32 cellular contexts compared by ENCODE assay signal in the genomic region with DNA sequence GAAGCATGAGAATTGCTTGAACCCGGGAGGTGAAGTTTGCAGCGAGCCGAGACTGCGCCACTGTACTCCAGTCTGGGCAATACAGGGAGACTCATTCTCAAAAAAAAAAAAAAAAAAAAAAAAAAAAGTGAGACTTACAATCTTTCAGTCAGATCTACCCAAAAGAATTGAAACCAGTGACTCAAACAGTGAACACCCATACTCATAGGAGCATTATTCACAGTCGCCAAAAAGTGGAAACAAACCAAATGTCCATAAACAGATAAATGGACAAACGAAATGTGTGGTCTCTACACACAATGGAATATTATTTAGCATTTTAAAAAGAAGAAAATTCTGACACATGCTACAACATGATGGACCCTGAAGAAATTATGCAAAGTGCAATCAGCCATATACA. TPM values are rescaled to one million over a fixed set of nuclear protein-coding genes. Genes with fewer than 3 reads are reported as not detected.
A peak's percentile ranks its signal among the peaks of the same experiment; 100 is the strongest.
DNase-seq lines count a peak whose midpoint lies in the region; ATAC-seq, FAIRE-seq and TF ChIP-seq lines count a peak whose summit lies in the region.
"Had no signal": no experiment of that assay in that cellular context is flagged by ENCODE, and none has a peak within 500 bp of the region (broad histone marks: within the 10 kb centered on the region; RNA-seq: fewer than 3 reads in every experiment).

No MANE protein-coding gene starts in this region.

- peaks cover 23% of the 10 kb centered on the region for H3K27me3 Mint-ChIP-seq in activated naive CD4-positive, alpha-beta T cell treated with anti-CD3 and anti-CD28 coated beads, Interleukin-2, amount 10 ng/mL, durations not matched to agents 7 days and 5 days

- H3K9me3 ChIP-seq in neuronal stem cell (replicated peaks in 1 of 2; ENCODE audit: control insufficient read depth in 2 of 2, insufficient read depth in 1 of 2, low read depth in 1 of 2, low read length in 2 of 2): no peaks in the 10 kb centered on the region
- peaks cover 1% of the 10 kb centered on the region for H3K9me3 ChIP-seq in aorta (ENCODE audit: control insufficient read depth, low read length)
- H3K9me3 ChIP-seq: ascending aorta, esophagus squamous epithelium, Peyer's patch, sigmoid colon, stomach, tibial artery had no signal

- no peaks in the 10 kb centered on the region for H3K79me2 ChIP-seq in KMS-11 (ENCODE audit: insufficient read depth, low read depth)

- FAIRE-seq in GM18507 (lab: Jason Lieb, UNC): peak; percentile 79
- FAIRE-seq in GM19239 (lab: Jason Lieb, UNC): peak; percentile 75
- FAIRE-seq: D721Med, frontal cortex, HTR-8/SVneo had no signal

- H3K18ac ChIP-seq in neuronal stem cell (ENCODE audit: low read length): no peak overlapping the region

- no peak overlapping the region for H3K27ac Mint-ChIP-seq in activated naive CD4-positive, alpha-beta T cell treated with anti-CD3 and anti-CD28 coated beads, Interleukin-2, amount 10 ng/mL, durations not matched to agents 7 days and 5 days
- H3K27ac Mint-ChIP-seq: endodermal cell, immature natural killer cell, memory B cell, neural progenitor cell, progenitor cell of endocrine pancreas had no signal

- H2BK120ac ChIP-seq in neuronal stem cell (ENCODE audit: low read depth, low read length): no peak overlapping the region

- H2AK5ac ChIP-seq in neuronal stem cell (ENCODE audit: low read depth, low read length): no peak overlapping the region

- H3K9me3 Mint-ChIP-seq in activated naive CD4-positive, alpha-beta T cell treated with anti-CD3 and anti-CD28 coated beads, Interleukin-2, amount 10 ng/mL, durations not matched to agents 7 days and 5 days: no peaks in the 10 kb centered on the region
- H3K9me3 Mint-ChIP-seq: activated T-cell treated with anti-CD3 and anti-CD28 coated beads, Interleukin-2, amount 50 U/mL, for 4 hours; immature natural killer cell; memory B cell; neural progenitor cell had no signal

- intact Hi-C loops in aorta (cut with DNase I): no loop called here

- no peak overlapping the region for H4K91ac ChIP-seq in neuronal stem cell (ENCODE audit: low read depth, low read length, poor library complexity)

- H3K9ac ChIP-seq in KMS-11 (no peak overlapping the region), neuronal stem cell (ENCODE audit: low read depth, low read length, poor library complexity) (no peak overlapping the region)
- H3K9ac ChIP-seq: neural progenitor cell had no signal

- WGBS in neuronal stem cell (ENCODE audit: extremely low coverage in 2 of 2, insufficient read length in 2 of 2, insufficient replicate concordance in 1 of 2), 2 donors: no CpG with 5 or more reads among the region's 6 CpGs
- WGBS in aorta, 2 donors: 88 to 89% methylated on average over 6 of the region's 6 CpGs

- no peaks in the 10 kb centered on the region for H3K36me3 Mint-ChIP-seq in activated naive CD4-positive, alpha-beta T cell treated with anti-CD3 and anti-CD28 coated beads, Interleukin-2, amount 10 ng/mL, durations not matched to agents 7 days and 5 days
- H3K36me3 Mint-ChIP-seq: immature natural killer cell, memory B cell, neural progenitor cell had no signal

- no peak for TF ChIP-seq CTCF in KMS-11 (conservative IDR thresholded peaks at IDR 0.05; ENCODE audit: low read depth, low read length)

- DNase-seq in GM18507 (ENCODE audit: extremely low spot score, insufficient read length, low read depth) (no peak), GM19239 (ENCODE audit: insufficient read length, low spot score) (no peak), neuronal stem cell (ENCODE audit: low spot score) (no peak), aorta (no peak), SKM-1 (lab: John Stamatoyannopoulos, UW; ENCODE audit: unreplicated experiment) (no peak)
- DNase-seq in activated naive CD4-positive, alpha-beta T cell treated with anti-CD3 and anti-CD28 coated beads, Interleukin-2, amount 10 ng/mL, durations not matched to agents 7 days and 5 days: no peak
- DNase-seq: activated CD4-positive, alpha-beta T cell treated with anti-CD3 and anti-CD28 coated beads for 1 hour; activated CD8-positive, alpha-beta memory T cell treated with anti-CD3 and anti-CD28 coated beads for 24 hours; activated naive CD4-positive, alpha-beta T cell treated with anti-CD3 and anti-CD28 coated beads, Interleukin-2, amount 50 U/mL, for 16 hours; activated T-cell treated with anti-CD3 and anti-CD28 coated beads, Interleukin-2, amount 50 U/mL, for 4 hours; C1 segment of cervical spinal cord; caudate nucleus; endodermal cell; esophagus squamous epithelium; H9; immature natural killer cell; NCI-H1436; NCI-H510A treated with DMSO at 0.1 percent for 48 hours; Peyer's patch; sigmoid colon; stomach; tibial artery had no signal

- H3K4me3 Mint-ChIP-seq in activated naive CD4-positive, alpha-beta T cell treated with anti-CD3 and anti-CD28 coated beads, Interleukin-2, amount 10 ng/mL, durations not matched to agents 7 days and 5 days: no peak overlapping the region
- H3K4me3 Mint-ChIP-seq: activated T-cell treated with anti-CD3 and anti-CD28 coated beads, Interleukin-2, amount 50 U/mL, for 4 hours; endodermal cell; H9; immature natural killer cell; memory B cell; neural progenitor cell had no signal

- no peak overlapping the region for H3K4me3 ChIP-seq in KMS-11 (IDR thresholded peaks at IDR 0.05; ENCODE audit: insufficient read depth, low read depth, low read length)
- H3K4me3 ChIP-seq in neuronal stem cell (ENCODE audit: low read length in 2 of 2): no peak overlapping the region
- H3K4me3 ChIP-seq in aorta (ENCODE audit: low read length in 2 of 2): no peak overlapping the region
- H3K4me3 ChIP-seq: ascending aorta, esophagus squamous epithelium, neural progenitor cell, Peyer's patch, sigmoid colon, stomach, tibial artery had no signal

- H3K4me1 ChIP-seq in KMS-11 (ENCODE audit: low read depth, poor library complexity, severe bottlenecking) (peaks cover 56% of the 10 kb centered on the region), neuronal stem cell (ENCODE audit: control insufficient read depth in 2 of 2, insufficient read depth in 1 of 2, low read depth in 1 of 2, low read length in 2 of 2) (no peaks in the 10 kb centered on the region), aorta (ENCODE audit: control insufficient read depth in 1 of 2, insufficient read depth in 2 of 2, low read length in 2 of 2) (no peaks in the 10 kb centered on the region)
- H3K4me1 ChIP-seq: ascending aorta, neural progenitor cell, Peyer's patch, sigmoid colon, stomach, tibial artery had no signal

- peak overlapping the region; percentile 10; the same call in 1 of the 2 replicates for H3K4me2 ChIP-seq in KMS-11
- no peak overlapping the region for H3K4me2 ChIP-seq in neuronal stem cell (ENCODE audit: insufficient read depth, low read length, poor library complexity, severe bottlenecking)
- H3K4me2 ChIP-seq: neural progenitor cell had no signal

- H3K4ac ChIP-seq in neuronal stem cell (ENCODE audit: low read length): no peak overlapping the region

- CTCF ChIA-PET in activated naive CD4-positive, alpha-beta T cell treated with anti-CD3 and anti-CD28 coated beads, Interleukin-2, amount 10 ng/mL, durations not matched to agents 7 days and 5 days (lab: Charles Lee): no interaction called here

- H2BK12ac ChIP-seq in neuronal stem cell (ENCODE audit: low read length): no peak overlapping the region

- H2BK5ac ChIP-seq in neuronal stem cell (ENCODE audit: low read length): no peak overlapping the region

- H3K27me3 ChIP-seq in KMS-11 (ENCODE audit: insufficient read depth, low read depth) (no peaks in the 10 kb centered on the region), neuronal stem cell (ENCODE audit: control insufficient read depth in 3 of 3, insufficient read depth in 3 of 3, low read depth in 1 of 3, low read length in 3 of 3) (no peaks in the 10 kb centered on the region), aorta (ENCODE audit: control insufficient read depth in 1 of 2, insufficient read depth in 2 of 2, low read length in 1 of 2) (no peaks in the 10 kb centered on the region)
- H3K27me3 ChIP-seq: ascending aorta, esophagus squamous epithelium, neural progenitor cell, Peyer's patch, sigmoid colon had no signal

- H2AFZ ChIP-seq in KMS-11 (ENCODE audit: low read depth) (no peak overlapping the region), neuronal stem cell (ENCODE audit: low read length) (no peak overlapping the region)
- H2AFZ ChIP-seq: neural progenitor cell had no signal

- H3K4me1 Mint-ChIP-seq in activated naive CD4-positive, alpha-beta T cell treated with anti-CD3 and anti-CD28 coated beads, Interleukin-2, amount 10 ng/mL, durations not matched to agents 7 days and 5 days: peaks cover 6% of the 10 kb centered on the region
- H3K4me1 Mint-ChIP-seq: endodermal cell, H9, immature natural killer cell, memory B cell, neural progenitor cell had no signal

- H3K79me1 ChIP-seq in neuronal stem cell (ENCODE audit: low read depth, low read length): no peaks in the 10 kb centered on the region

- H3K27ac ChIP-seq in KMS-11: no peak overlapping the region
- no peak overlapping the region for H3K27ac ChIP-seq in neuronal stem cell (replicated peaks; ENCODE audit: low read length)
- H3K27ac ChIP-seq in aorta (ENCODE audit: low read depth in 1 of 2, low read length in 2 of 2): no peak overlapping the region
- H3K27ac ChIP-seq: ascending aorta, neural progenitor cell, Peyer's patch, sigmoid colon, stomach, tibial artery had no signal

- ATAC-seq in HG02798 (IDR thresholded peaks at IDR 0.05; ENCODE audit: poor library complexity, unreplicated experiment) (peak; percentile 64), aorta (ENCODE audit: low FRiP score) (no peak)
- ATAC-seq: activated T-cell treated with anti-CD3 and anti-CD28 coated beads, Interleukin-2, amount 50 U/mL, for 4 hours had no signal

- H3K14ac ChIP-seq in neuronal stem cell (ENCODE audit: low read length): no peak overlapping the region

- no peak overlapping the region for H3K23ac ChIP-seq in neuronal stem cell (ENCODE audit: low read depth, low read length, poor library complexity)

- no peak overlapping the region for H2BK15ac ChIP-seq in neuronal stem cell (ENCODE audit: low read length)

- no peaks in the 10 kb centered on the region for H3K36me3 ChIP-seq in KMS-11 (ENCODE audit: insufficient read depth)
- H3K36me3 ChIP-seq in neuronal stem cell (replicated peaks in 1 of 2; ENCODE audit: control insufficient read depth in 2 of 2, insufficient read depth in 2 of 2, low read length in 2 of 2): no peaks in the 10 kb centered on the region
- H3K36me3 ChIP-seq in aorta (ENCODE audit: control insufficient read depth in 1 of 2, insufficient read depth in 2 of 2, low read length in 1 of 2): no peaks in the 10 kb centered on the region
- H3K36me3 ChIP-seq: ascending aorta, esophagus squamous epithelium, neural progenitor cell, Peyer's patch, sigmoid colon, stomach, tibial artery had no signal

- H4K8ac ChIP-seq in neuronal stem cell (ENCODE audit: low read depth, low read length): no peak overlapping the region

- H4K20me1 ChIP-seq in KMS-11 (ENCODE audit: insufficient read depth): no peaks in the 10 kb centered on the region

RNA-seq across cellular contexts. Expression of gene SCNN1B, which starts 9.1 kb away (rescaled TPM):
- 0.01 TPM for polyA plus RNA-seq in neuronal stem cell (2013, experiment 1 of 2)
- polyA plus RNA-seq in neuronal stem cell (2013, experiment 2 of 2): 0.01 TPM
- 1 to 10 TPM; 1.3 to 1.6 TPM for total RNA-seq in aorta
- polyA plus RNA-seq in aorta: 1 to 10 TPM in 1 of 2 donors, under 1 TPM in 1; 0.59 to 1.1 TPM
- total RNA-seq: activated T-cell treated with anti-CD3 and anti-CD28 coated beads, Interleukin-2, amount 50 U/mL, for 4 hours; Daoy; endodermal cell; frontal cortex; progenitor cell of endocrine pancreas had no signal
- polyA plus RNA-seq: immature natural killer cell had no signal
